1 cellular context compared by ENCODE assay signal in the genomic region with DNA sequence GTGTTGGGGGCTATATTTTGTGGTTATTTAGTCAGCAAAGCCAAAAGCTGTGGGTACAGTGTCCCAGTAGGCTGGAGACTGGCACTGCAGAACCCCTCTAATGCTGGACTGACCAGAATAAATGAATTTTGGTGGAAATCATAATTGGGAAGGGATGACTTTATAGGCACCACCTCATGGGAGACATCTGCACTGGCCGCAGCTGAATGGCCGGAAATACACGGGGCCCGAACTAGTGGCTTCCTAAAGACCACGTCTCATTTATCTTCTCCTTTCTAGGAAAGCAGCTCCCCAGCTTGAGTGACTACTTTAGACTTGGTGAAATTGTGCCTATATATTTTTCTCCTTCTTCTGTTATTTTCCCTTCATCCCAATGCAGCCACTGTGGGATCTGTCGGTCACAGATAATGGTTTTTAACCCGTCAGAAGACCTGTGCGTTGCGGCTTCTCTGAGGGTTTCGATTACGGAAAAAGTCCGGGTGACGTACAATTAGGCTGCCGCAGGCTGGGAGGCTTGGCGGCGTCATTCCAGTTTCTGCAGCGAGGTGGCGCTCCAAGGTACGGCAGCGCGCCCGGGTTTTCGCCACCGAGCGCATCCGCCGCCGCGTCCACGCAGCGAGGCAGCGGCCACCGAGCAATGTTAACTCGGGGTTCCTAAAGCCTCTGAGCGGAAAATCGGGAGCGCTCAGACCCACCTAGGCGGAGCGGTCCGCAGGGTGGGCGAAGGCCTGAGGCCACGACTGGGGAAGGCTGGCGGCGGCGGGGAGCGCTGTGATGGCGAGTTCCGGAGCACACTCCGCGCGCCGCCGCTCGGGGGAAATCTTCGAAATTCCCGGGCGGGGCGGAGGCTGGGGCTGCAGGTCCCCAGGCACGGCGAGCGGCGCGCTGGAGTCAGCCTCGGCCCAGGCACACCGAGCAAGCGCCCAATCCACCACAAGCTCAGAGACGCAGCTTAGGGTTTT.
A peak's percentile ranks its signal among the peaks of the same experiment; 100 is the strongest.
TF ChIP-seq lines count a peak whose summit lies in the region.

No MANE protein-coding gene starts in this region.

TF ChIP-seq in HepG2, 621 proteins besides CTCF, POLR2A, EP300 and RAD21 (continued from another document and continues in another):
- TF ChIP-seq, protein P1, sequence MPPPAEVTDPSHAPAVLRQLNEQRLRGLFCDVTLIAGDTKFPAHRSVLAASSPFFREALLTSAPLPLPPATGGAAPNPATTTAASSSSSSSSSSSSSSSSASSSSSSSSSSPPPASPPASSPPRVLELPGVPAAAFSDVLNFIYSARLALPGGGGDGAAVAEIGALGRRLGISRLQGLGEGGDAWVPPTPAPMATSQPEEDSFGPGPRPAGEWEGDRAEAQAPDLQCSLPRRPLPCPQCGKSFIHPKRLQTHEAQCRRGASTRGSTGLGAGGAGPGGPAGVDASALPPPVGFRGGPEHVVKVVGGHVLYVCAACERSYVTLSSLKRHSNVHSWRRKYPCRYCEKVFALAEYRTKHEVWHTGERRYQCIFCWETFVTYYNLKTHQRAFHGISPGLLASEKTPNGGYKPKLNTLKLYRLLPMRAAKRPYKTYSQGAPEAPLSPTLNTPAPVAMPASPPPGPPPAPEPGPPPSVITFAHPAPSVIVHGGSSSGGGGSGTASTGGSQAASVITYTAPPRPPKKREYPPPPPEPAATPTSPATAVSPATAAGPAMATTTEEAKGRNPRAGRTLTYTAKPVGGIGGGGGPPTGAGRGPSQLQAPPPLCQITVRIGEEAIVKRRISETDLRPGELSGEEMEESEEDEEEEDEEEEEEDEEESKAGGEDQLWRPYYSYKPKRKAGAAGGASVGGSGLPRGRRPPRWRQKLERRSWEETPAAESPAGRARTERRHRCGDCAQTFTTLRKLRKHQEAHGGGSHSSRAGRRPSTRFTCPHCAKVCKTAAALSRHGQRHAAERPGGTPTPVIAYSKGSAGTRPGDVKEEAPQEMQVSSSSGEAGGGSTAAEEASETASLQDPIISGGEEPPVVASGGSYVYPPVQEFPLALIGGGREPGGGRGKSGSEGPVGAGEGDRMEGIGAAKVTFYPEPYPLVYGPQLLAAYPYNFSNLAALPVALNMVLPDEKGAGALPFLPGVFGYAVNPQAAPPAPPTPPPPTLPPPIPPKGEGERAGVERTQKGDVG (CRISPR knock-in tag; IDR thresholded peaks at IDR 0.05; ENCODE audit: borderline replicate concordance), result no peak
- TF ChIP-seq, protein P2, sequence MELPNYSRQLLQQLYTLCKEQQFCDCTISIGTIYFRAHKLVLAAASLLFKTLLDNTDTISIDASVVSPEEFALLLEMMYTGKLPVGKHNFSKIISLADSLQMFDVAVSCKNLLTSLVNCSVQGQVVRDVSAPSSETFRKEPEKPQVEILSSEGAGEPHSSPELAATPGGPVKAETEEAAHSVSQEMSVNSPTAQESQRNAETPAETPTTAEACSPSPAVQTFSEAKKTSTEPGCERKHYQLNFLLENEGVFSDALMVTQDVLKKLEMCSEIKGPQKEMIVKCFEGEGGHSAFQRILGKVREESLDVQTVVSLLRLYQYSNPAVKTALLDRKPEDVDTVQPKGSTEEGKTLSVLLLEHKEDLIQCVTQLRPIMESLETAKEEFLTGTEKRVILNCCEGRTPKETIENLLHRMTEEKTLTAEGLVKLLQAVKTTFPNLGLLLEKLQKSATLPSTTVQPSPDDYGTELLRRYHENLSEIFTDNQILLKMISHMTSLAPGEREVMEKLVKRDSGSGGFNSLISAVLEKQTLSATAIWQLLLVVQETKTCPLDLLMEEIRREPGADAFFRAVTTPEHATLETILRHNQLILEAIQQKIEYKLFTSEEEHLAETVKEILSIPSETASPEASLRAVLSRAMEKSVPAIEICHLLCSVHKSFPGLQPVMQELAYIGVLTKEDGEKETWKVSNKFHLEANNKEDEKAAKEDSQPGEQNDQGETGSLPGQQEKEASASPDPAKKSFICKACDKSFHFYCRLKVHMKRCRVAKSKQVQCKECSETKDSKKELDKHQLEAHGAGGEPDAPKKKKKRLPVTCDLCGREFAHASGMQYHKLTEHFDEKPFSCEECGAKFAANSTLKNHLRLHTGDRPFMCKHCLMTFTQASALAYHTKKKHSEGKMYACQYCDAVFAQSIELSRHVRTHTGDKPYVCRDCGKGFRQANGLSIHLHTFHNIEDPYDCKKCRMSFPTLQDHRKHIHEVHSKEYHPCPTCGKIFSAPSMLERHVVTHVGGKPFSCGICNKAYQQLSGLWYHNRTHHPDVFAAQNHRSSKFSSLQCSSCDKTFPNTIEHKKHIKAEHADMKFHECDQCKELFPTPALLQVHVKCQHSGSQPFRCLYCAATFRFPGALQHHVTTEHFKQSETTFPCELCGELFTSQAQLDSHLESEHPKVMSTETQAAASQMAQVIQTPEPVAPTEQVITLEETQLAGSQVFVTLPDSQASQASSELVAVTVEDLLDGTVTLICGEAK (IDR thresholded peaks at IDR 0.05), result no peak
- TF ChIP-seq, protein P2 (CRISPR knock-in tag; IDR thresholded peaks at IDR 0.05), result no peak
- TF ChIP-seq, protein P3, sequence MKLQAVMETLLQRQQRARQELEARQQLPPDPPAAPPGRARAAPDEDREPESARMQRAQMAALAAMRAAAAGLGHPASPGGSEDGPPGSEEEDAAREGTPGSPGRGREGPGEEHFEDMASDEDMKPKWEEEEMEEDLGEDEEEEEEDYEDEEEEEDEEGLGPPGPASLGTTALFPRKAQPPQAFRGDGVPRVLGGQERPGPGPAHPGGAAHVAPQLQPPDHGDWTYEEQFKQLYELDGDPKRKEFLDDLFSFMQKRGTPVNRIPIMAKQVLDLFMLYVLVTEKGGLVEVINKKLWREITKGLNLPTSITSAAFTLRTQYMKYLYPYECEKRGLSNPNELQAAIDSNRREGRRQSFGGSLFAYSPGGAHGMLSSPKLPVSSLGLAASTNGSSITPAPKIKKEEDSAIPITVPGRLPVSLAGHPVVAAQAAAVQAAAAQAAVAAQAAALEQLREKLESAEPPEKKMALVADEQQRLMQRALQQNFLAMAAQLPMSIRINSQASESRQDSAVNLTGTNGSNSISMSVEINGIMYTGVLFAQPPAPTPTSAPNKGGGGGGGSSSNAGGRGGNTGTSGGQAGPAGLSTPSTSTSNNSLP (IDR thresholded peaks at IDR 0.05; ENCODE audit: low read depth, low read length), result no peak
- TF ChIP-seq TEAD2 (CRISPR knock-in tag; IDR thresholded peaks at IDR 0.05) (no peak), ZKSCAN1 (IDR thresholded peaks at IDR 0.05; ENCODE audit: low read length) (no peak), ZNF234 (CRISPR knock-in tag; conservative IDR thresholded peaks at IDR 0.05) (no peak), XBP1 (CRISPR knock-in tag; IDR thresholded peaks at IDR 0.05) (no peak), RXRB (CRISPR knock-in tag; IDR thresholded peaks at IDR 0.05; ENCODE audit: borderline replicate concordance) (peak; percentile 17; the same call in 1 of the 2 replicates), XRCC5 (optimal IDR thresholded peaks at IDR 0.05; ENCODE audit: low read length) (peak; percentile 84), HIVEP1 (CRISPR knock-in tag; IDR thresholded peaks at IDR 0.05) (peak; percentile 68), CCDC6 (CRISPR knock-in tag; IDR thresholded peaks at IDR 0.05) (no peak), HOXA9 (CRISPR knock-in tag; IDR thresholded peaks at IDR 0.05; ENCODE audit: borderline replicate concordance) (no peak), ZNF615 (CRISPR knock-in tag; IDR thresholded peaks at IDR 0.05; ENCODE audit: borderline replicate concordance) (no peak), IRF2 (CRISPR knock-in tag; IDR thresholded peaks at IDR 0.05) (0 out of 2 replicates have a peak, but pooled peaks have one; percentile 41), RBFOX2 (IDR thresholded peaks at IDR 0.05; ENCODE audit: low read depth, low read length) (0 out of 2 replicates have a peak, but pooled peaks have one; percentile 25), ZNF619 (CRISPR knock-in tag; IDR thresholded peaks at IDR 0.05) (peak; percentile 68; the same call in 1 of the 2 replicates), NR3C1 (CRISPR knock-in tag; IDR thresholded peaks at IDR 0.05) (no peak), ZNF678 (CRISPR knock-in tag; IDR thresholded peaks at IDR 0.05) (no peak), PHF20 (CRISPR knock-in tag; IDR thresholded peaks at IDR 0.05) (peak; percentile 54), TBX2 (CRISPR knock-in tag; IDR thresholded peaks at IDR 0.05; ENCODE audit: borderline replicate concordance) (peak; percentile 53; the same call in 1 of the 2 replicates), SMAD3 (CRISPR knock-in tag; IDR thresholded peaks at IDR 0.05) (no peak), SP4 (CRISPR knock-in tag; IDR thresholded peaks at IDR 0.05) (0 out of 2 replicates have a peak, but pooled peaks have one; percentile 33)
- TF ChIP-seq, protein P4, sequence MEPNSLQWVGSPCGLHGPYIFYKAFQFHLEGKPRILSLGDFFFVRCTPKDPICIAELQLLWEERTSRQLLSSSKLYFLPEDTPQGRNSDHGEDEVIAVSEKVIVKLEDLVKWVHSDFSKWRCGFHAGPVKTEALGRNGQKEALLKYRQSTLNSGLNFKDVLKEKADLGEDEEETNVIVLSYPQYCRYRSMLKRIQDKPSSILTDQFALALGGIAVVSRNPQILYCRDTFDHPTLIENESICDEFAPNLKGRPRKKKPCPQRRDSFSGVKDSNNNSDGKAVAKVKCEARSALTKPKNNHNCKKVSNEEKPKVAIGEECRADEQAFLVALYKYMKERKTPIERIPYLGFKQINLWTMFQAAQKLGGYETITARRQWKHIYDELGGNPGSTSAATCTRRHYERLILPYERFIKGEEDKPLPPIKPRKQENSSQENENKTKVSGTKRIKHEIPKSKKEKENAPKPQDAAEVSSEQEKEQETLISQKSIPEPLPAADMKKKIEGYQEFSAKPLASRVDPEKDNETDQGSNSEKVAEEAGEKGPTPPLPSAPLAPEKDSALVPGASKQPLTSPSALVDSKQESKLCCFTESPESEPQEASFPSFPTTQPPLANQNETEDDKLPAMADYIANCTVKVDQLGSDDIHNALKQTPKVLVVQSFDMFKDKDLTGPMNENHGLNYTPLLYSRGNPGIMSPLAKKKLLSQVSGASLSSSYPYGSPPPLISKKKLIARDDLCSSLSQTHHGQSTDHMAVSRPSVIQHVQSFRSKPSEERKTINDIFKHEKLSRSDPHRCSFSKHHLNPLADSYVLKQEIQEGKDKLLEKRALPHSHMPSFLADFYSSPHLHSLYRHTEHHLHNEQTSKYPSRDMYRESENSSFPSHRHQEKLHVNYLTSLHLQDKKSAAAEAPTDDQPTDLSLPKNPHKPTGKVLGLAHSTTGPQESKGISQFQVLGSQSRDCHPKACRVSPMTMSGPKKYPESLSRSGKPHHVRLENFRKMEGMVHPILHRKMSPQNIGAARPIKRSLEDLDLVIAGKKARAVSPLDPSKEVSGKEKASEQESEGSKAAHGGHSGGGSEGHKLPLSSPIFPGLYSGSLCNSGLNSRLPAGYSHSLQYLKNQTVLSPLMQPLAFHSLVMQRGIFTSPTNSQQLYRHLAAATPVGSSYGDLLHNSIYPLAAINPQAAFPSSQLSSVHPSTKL (CRISPR knock-in tag; IDR thresholded peaks at IDR 0.05), result peak; percentile 75
- TF ChIP-seq, protein P5, sequence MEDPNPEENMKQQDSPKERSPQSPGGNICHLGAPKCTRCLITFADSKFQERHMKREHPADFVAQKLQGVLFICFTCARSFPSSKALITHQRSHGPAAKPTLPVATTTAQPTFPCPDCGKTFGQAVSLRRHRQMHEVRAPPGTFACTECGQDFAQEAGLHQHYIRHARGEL (CRISPR knock-in tag; IDR thresholded peaks at IDR 0.05), result no peak
- TF ChIP-seq, protein P6, sequence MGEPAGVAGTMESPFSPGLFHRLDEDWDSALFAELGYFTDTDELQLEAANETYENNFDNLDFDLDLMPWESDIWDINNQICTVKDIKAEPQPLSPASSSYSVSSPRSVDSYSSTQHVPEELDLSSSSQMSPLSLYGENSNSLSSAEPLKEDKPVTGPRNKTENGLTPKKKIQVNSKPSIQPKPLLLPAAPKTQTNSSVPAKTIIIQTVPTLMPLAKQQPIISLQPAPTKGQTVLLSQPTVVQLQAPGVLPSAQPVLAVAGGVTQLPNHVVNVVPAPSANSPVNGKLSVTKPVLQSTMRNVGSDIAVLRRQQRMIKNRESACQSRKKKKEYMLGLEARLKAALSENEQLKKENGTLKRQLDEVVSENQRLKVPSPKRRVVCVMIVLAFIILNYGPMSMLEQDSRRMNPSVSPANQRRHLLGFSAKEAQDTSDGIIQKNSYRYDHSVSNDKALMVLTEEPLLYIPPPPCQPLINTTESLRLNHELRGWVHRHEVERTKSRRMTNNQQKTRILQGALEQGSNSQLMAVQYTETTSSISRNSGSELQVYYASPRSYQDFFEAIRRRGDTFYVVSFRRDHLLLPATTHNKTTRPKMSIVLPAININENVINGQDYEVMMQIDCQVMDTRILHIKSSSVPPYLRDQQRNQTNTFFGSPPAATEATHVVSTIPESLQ (CRISPR knock-in tag; conservative IDR thresholded peaks at IDR 0.05), result no peak
- TF ChIP-seq, protein P7, sequence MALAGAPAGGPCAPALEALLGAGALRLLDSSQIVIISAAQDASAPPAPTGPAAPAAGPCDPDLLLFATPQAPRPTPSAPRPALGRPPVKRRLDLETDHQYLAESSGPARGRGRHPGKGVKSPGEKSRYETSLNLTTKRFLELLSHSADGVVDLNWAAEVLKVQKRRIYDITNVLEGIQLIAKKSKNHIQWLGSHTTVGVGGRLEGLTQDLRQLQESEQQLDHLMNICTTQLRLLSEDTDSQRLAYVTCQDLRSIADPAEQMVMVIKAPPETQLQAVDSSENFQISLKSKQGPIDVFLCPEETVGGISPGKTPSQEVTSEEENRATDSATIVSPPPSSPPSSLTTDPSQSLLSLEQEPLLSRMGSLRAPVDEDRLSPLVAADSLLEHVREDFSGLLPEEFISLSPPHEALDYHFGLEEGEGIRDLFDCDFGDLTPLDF (CRISPR knock-in tag; IDR thresholded peaks at IDR 0.05), result 0 out of 2 replicates have a peak, but pooled peaks have one; percentile 21
- TF ChIP-seq, protein P8, sequence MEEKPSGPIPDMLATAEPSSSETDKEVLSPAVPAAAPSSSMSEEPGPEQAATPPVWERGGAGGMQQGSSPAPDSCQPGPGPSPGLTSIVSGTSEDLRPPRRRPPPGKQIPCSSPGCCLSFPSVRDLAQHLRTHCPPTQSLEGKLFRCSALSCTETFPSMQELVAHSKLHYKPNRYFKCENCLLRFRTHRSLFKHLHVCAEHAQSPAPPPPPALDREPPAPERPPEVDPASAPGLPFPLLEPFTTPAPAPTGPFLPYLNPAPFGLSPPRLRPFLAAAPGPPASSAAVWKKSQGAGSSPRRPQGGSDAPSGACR (CRISPR knock-in tag; IDR thresholded peaks at IDR 0.05), result no peak
